In the genomic region with DNA sequence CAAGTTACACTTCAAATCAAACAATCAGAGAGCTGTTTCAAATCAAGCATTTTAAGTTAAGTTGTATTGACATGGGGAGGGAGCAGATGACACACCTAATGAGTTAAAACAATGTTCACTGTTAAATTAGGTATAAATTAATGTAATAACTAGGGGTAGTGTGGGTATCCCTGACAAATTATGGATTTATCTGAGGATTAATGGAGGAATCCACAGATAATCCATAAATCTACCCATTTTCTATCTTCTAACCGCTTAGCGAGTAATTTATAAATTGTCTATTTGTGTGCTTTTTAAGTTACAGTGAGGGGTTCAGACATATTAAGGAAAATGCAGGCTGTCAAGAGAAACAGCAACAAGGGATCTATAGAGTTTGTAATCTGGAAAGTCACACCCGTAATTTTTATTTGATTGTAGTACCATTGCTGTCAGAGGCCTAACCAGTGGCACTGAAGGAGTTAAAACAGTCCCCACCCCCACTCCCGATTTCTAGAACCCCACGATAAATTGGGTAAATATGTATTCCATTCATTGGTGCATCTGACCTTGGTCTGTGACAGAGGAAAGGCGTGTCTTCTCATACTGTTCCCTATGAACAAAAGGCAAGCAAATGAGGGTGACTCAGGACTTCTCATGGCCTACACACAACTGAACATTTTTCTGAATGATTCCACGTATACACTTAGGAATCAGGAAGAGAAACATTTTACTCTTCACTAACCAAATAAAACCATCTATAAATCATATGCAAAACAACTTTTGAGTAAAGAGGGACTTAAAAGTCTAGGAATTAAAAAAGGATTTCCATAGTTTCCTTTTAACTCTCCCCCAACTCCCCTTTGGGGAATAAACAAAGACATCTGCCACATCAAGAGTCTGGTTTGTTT, we compare ENCODE assay signal across 8 cellular contexts. TPM values are rescaled to one million over a fixed set of nuclear protein-coding genes. Genes with fewer than 3 reads are reported as not detected.
DNase-seq lines count a peak whose midpoint lies in the region; ATAC-seq and TF ChIP-seq lines count a peak whose summit lies in the region.

No MANE protein-coding gene starts in this region.

- no peak for ATAC-seq in HG02610 (IDR thresholded peaks at IDR 0.05; ENCODE audit: unreplicated experiment)

- DNase-seq in GM04503 (ENCODE audit: low read depth) (peak; percentile 97), MV-4-11 (lab: John Stamatoyannopoulos, UW) (peak; percentile 91), SK-N-MC (ENCODE audit: low read depth, low spot score) (no peak), dedifferentiated amniotic fluid mesenchymal stem cell (ENCODE audit: extremely low spot score) (peak; percentile 94), mesothelial cell of epicardium (ENCODE audit: low spot score in 2 of 2, unreplicated experiment in 2 of 2) (no peak), transverse colon (peak; percentile 59)
- DNase-seq in activated effector memory CD4-positive, alpha-beta T cell treated with anti-CD3 and anti-CD28 coated beads, Interleukin-2, amount 50 U/mL, for 16 hours: no peak

- intact Hi-C loops in transverse colon (cut with DNase I; ENCODE audit: low total_unique reads): loop anchor here (5.0 kb wide), 1 partner anchor 60 kb away; no protein-coding TSS in a partner anchor

- H3K36me3 Mint-ChIP-seq in mesothelial cell of epicardium: peaks cover 16% of the 10 kb centered on the region

- peak; percentile 76 for TF ChIP-seq EP300 in transverse colon (IDR thresholded peaks at IDR 0.05; ENCODE audit: low read depth)

- peaks cover 74% of the 10 kb centered on the region for H3K4me1 Mint-ChIP-seq in mesothelial cell of epicardium

- in situ Hi-C loops in transverse colon (cut with MboI; ENCODE audit: low pct_ligation_motif_present in 1 of 4, low pct_unique_long_range_greater_than_20kb in 1 of 4, low sequenced_read_pairs in 3 of 4): loop anchor here in 2 of 4 donors (10.0 to 25.0 kb wide), 4 partner anchors 122 to 372 kb away; no protein-coding TSS in a partner anchor

- TF ChIP-seq CTCF in mesothelial cell of epicardium (IDR thresholded peaks at IDR 0.05; ENCODE audit: unreplicated experiment) (no peak), transverse colon (IDR thresholded peaks at IDR 0.05) (no peak)

- peak overlapping the region; percentile 29 for H3K4me3 ChIP-seq in SK-N-MC
- H3K4me3 ChIP-seq in transverse colon: peak overlapping the region in 2 of 4 donors; percentile 80 to 89

- no peaks in the 10 kb centered on the region for H3K27me3 ChIP-seq in transverse colon

- H3K27me3 Mint-ChIP-seq in mesothelial cell of epicardium (ENCODE audit: low read depth): no peaks in the 10 kb centered on the region

- peak overlapping the region; percentile 96 for H3K27ac Mint-ChIP-seq in mesothelial cell of epicardium

- WGBS in transverse colon (ENCODE audit: low coverage in 1 of 2), 2 donors: 24% methylated on average over 6 to 7 of the region's 7 CpGs

- H3K4me1 ChIP-seq in transverse colon: peaks cover 26 to 67% (median 57%) of the 10 kb centered on the region in 4 donors

- H3K27ac ChIP-seq in SK-N-MC (peak overlapping the region; percentile 83), transverse colon (peak overlapping the region; percentile 98 to 100 (median 99))

- H3K9ac ChIP-seq in SK-N-MC (ENCODE audit: insufficient read length): no peak overlapping the region

- H3K9me3 Mint-ChIP-seq in mesothelial cell of epicardium: no peaks in the 10 kb centered on the region

- peak; percentile 79 for TF ChIP-seq POLR2A in transverse colon (IDR thresholded peaks at IDR 0.05)

- peak overlapping the region; percentile 52 for H3K4me3 Mint-ChIP-seq in mesothelial cell of epicardium

- H3K36me3 ChIP-seq in SK-N-MC (ENCODE audit: insufficient read depth, low read length) (peaks cover 29% of the 10 kb centered on the region), transverse colon (peaks cover 0 to 14% (median 2%) of the 10 kb centered on the region in 4 donors)

- no peaks in the 10 kb centered on the region for H3K9me3 ChIP-seq in SK-N-MC (ENCODE audit: low read depth, low read length)
- H3K9me3 ChIP-seq in transverse colon: no peaks in the 10 kb centered on the region

RNA-seq across cellular contexts. Expression of a gene that starts 7.4 kb away (rescaled TPM):
- 130 to 134 TPM (median 130 TPM) in 3 replicates for total RNA-seq in mesothelial cell of epicardium
- total RNA-seq in transverse colon: 100 to 1,000 TPM in 1 of 4 donors, 10 to 100 TPM in 3; 82.7 to 120 (median 93.3) TPM

Comparison
In these comparisons a context has a peak if more than half of its experiments do, and no peak if none do; other contexts are left out.
1. DNase-seq: peak in GM04503 (single experiment), MV-4-11 (single experiment), dedifferentiated amniotic fluid mesenchymal stem cell (single experiment) and transverse colon (single experiment); none in SK-N-MC (single experiment), mesothelial cell of epicardium (0 of 2) and activated effector memory CD4-positive, alpha-beta T cell treated with anti-CD3 and anti-CD28 coated beads, Interleukin-2, amount 50 U/mL, for 16 hours (single experiment).